16 cellular contexts compared by ENCODE assay signal in the genomic region with DNA sequence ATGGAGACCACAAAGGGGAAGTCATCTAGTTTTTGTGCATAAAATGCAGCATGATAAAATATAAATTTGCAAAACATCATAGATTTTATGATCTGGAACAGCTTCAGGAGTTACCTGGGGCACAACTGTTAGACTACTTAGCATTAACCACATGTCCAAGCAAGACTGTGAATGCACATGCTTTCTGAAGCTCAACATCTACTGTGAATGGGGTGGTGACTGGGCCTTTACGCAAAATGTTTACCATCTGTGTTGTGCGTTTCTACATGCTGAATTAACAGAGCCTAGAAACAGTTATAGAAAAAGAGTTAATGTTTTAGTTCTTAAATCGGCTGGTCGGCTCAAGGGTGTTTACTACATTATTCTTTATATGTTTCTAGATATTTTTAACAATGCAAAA. TPM values are rescaled to one million over a fixed set of nuclear protein-coding genes. Genes with fewer than 3 reads are reported as not detected.
DNase-seq lines count a peak whose midpoint lies in the region; TF ChIP-seq lines count a peak whose summit lies in the region.
"Had no signal": no experiment of that assay in that cellular context is flagged by ENCODE, and none has a peak within 500 bp of the region (broad histone marks: within the 10 kb centered on the region; RNA-seq: fewer than 3 reads in every experiment).

No MANE protein-coding gene starts in this region.

- in situ Hi-C loops in mammary epithelial cell (cut with MboI; ENCODE audit: low sequenced_read_pairs in 2 of 2): no loop called here

- CTCF ChIA-PET in mammary epithelial cell (lab: Charles Lee; ENCODE audit: low non-redundant PET) (no interaction called here), MCF 10A (lab: Yijun Ruan, JAX) (interaction anchor here (0.6 kb wide), 1 partner anchor 738 kb away, joined by 3 read pairs; no protein-coding TSS in a partner anchor)

- no peak overlapping the region for H4K8ac ChIP-seq in mesenchymal stem cell (ENCODE audit: low read length)

- TF ChIP-seq CTCF in mammary epithelial cell (conservative IDR thresholded peaks at IDR 0.05 in 1 of 2, IDR thresholded peaks at IDR 0.05 in 1 of 2; ENCODE audit: extremely low read depth in 1 of 2, insufficient read depth in 1 of 2, low read depth in 1 of 2, low read length in 2 of 2) (no peak), MCF 10A (IDR thresholded peaks at IDR 0.05; ENCODE audit: unreplicated experiment) (no peak), brain (conservative IDR thresholded peaks at IDR 0.05) (no peak), osteoblast (IDR thresholded peaks at IDR 0.05; ENCODE audit: extremely low read depth, low read depth, low read length) (no peak)

- H2AFZ ChIP-seq in mammary epithelial cell (ENCODE audit: low read depth, low read length) (no peak overlapping the region), mesenchymal stem cell (ENCODE audit: low read depth, low read length) (no peak overlapping the region), osteoblast (ENCODE audit: low read length) (no peak overlapping the region)

- no peaks in the 10 kb centered on the region for H3K27me3 ChIP-seq in mammary epithelial cell (ENCODE audit: insufficient read depth, low read length)
- H3K27me3 ChIP-seq in mesenchymal stem cell (ENCODE audit: control insufficient read depth in 1 of 2, insufficient read depth in 1 of 2, low read length in 2 of 2): no peaks in the 10 kb centered on the region
- H3K27me3 ChIP-seq in osteoblast (ENCODE audit: insufficient read depth, low read length): no peaks in the 10 kb centered on the region
- H3K27me3 ChIP-seq: BE2C had no signal

- POLR2A ChIA-PET in MCF 10A (lab: Yijun Ruan, JAX): interaction anchor here (1.0 kb wide), 1 partner anchor 15 kb away, joined by 3 read pairs; no protein-coding TSS in a partner anchor

- H2BK5ac ChIP-seq in mesenchymal stem cell (ENCODE audit: low read depth, low read length, poor library complexity, severe bottlenecking): no peak overlapping the region

- H3K36me3 ChIP-seq in mammary epithelial cell (ENCODE audit: insufficient read depth, low read length) (peaks cover 8% of the 10 kb centered on the region), mesenchymal stem cell (ENCODE audit: control insufficient read depth in 1 of 2, insufficient read depth in 2 of 2, low read depth in 1 of 2, low read length in 2 of 2) (peaks cover 5 to 12% of the 10 kb centered on the region in 2 experiments), osteoblast (ENCODE audit: insufficient read depth, low read length) (peaks cover 4% of the 10 kb centered on the region)
- H3K36me3 ChIP-seq: BE2C had no signal

- 61% methylated on average over 4 of the region's 4 CpGs for WGBS in mammary epithelial cell (ENCODE audit: low coverage, missing lambda C conversion rate)
- WGBS in mesenchymal stem cell: 90% methylated on average over 2 of the region's 4 CpGs

- H3K18ac ChIP-seq in mesenchymal stem cell (ENCODE audit: low read depth in 1 of 2, low read length in 2 of 2): no peak overlapping the region

- H3K27me3 Mint-ChIP-seq in MCF 10A (ENCODE audit: insufficient read depth, unreplicated experiment): no peaks in the 10 kb centered on the region
- H3K27me3 Mint-ChIP-seq in brain: no peaks in the 10 kb centered on the region
- H3K27me3 Mint-ChIP-seq: CD4-positive, CD25-positive, alpha-beta regulatory T cell had no signal

- no peak overlapping the region for H2BK12ac ChIP-seq in mesenchymal stem cell (ENCODE audit: low read length in 2 of 2)

- peaks cover 4% of the 10 kb centered on the region for H3K4me1 ChIP-seq in mammary epithelial cell (ENCODE audit: insufficient read depth, low read length)
- H3K4me1 ChIP-seq in mesenchymal stem cell (ENCODE audit: control insufficient read depth, insufficient read depth, low read depth, low read length): peaks cover 4% of the 10 kb centered on the region
- no peaks in the 10 kb centered on the region for H3K4me1 ChIP-seq in osteoblast (ENCODE audit: insufficient read depth, low read length)
- H3K4me1 ChIP-seq: BE2C had no signal

- H4K91ac ChIP-seq in mesenchymal stem cell (ENCODE audit: low read length): no peak overlapping the region

- H3K27ac Mint-ChIP-seq in MCF 10A (ENCODE audit: low read depth, unreplicated experiment) (no peak overlapping the region), brain (peak overlapping the region in 4 of 5 experiments; percentile 20 to 83 (median 27))
- H3K27ac Mint-ChIP-seq: CD4-positive, CD25-positive, alpha-beta regulatory T cell had no signal

- H3K9me3 ChIP-seq in mammary epithelial cell (replicated peaks; ENCODE audit: insufficient read depth, low read length) (no peaks in the 10 kb centered on the region), mesenchymal stem cell (ENCODE audit: control insufficient read depth, low read length) (no peaks in the 10 kb centered on the region), osteoblast (ENCODE audit: low read depth, low read length) (no peaks in the 10 kb centered on the region)
- H3K9me3 ChIP-seq: BE2C had no signal

- H3K27ac ChIP-seq in mammary epithelial cell (ENCODE audit: insufficient read depth, low read depth, low read length) (no peak overlapping the region), mesenchymal stem cell (ENCODE audit: low read length, poor library complexity, severe bottlenecking) (no peak overlapping the region), osteoblast (ENCODE audit: low read depth, low read length) (no peak overlapping the region)

- no peak overlapping the region for H3K23ac ChIP-seq in mesenchymal stem cell (ENCODE audit: low read length in 2 of 2)

- no peak overlapping the region for H2BK15ac ChIP-seq in mesenchymal stem cell (ENCODE audit: low read depth, poor library complexity, severe bottlenecking)

- intact Hi-C loops in mammary epithelial cell (cut with micrococcal nuclease) (no loop called here), MCF 10A (cut with micrococcal nuclease) (no loop called here)

- H3K79me2 ChIP-seq in mammary epithelial cell (ENCODE audit: insufficient read depth, low read length): peaks cover 47% of the 10 kb centered on the region
- H3K79me2 ChIP-seq in osteoblast (ENCODE audit: insufficient read depth, low read length): no peaks in the 10 kb centered on the region

- H4K20me1 ChIP-seq in mammary epithelial cell (ENCODE audit: insufficient read depth, low read length) (no peaks in the 10 kb centered on the region), osteoblast (ENCODE audit: insufficient read depth, low read length) (no peaks in the 10 kb centered on the region)

- no peaks in the 10 kb centered on the region for H3K4me1 Mint-ChIP-seq in MCF 10A (ENCODE audit: insufficient read depth, unreplicated experiment)
- H3K4me1 Mint-ChIP-seq in brain: peaks cover 28% of the 10 kb centered on the region

- H3K9ac ChIP-seq in mammary epithelial cell (ENCODE audit: insufficient read depth, low read length) (no peak overlapping the region), mesenchymal stem cell (ENCODE audit: low read length) (no peak overlapping the region)

- BruUV-seq in mammary epithelial cell (replicated peaks; lab: Mats Ljungman, UMichigan): no TSS peak
- BruUV-seq in MCF 10A (replicated peaks; lab: Mats Ljungman, UMichigan): no TSS peak

- no peak overlapping the region for H3K4me2 ChIP-seq in mammary epithelial cell (ENCODE audit: insufficient read depth, low read depth, low read length)
- no peak overlapping the region for H3K4me2 ChIP-seq in mesenchymal stem cell (ENCODE audit: low read length, poor library complexity, severe bottlenecking)
- H3K4me2 ChIP-seq in osteoblast (ENCODE audit: insufficient read depth, low read length): no peak overlapping the region

- H3K4me3 ChIP-seq in mammary epithelial cell (replicated peaks in 1 of 3; ENCODE audit: insufficient read depth in 1 of 3, low read depth in 2 of 3, low read length in 3 of 3) (no peak overlapping the region), mesenchymal stem cell (ENCODE audit: insufficient read depth in 1 of 2, low read depth in 1 of 2, low read length in 2 of 2) (no peak overlapping the region), osteoblast (ENCODE audit: insufficient read depth, low read length) (no peak overlapping the region)
- H3K4me3 ChIP-seq: K562 had no signal

- no peak overlapping the region for H2BK120ac ChIP-seq in mesenchymal stem cell (ENCODE audit: low read depth, low read length)

- no peak overlapping the region for H3K4ac ChIP-seq in mesenchymal stem cell (ENCODE audit: low read depth in 1 of 2, low read length in 2 of 2)

- no peak overlapping the region for H3K14ac ChIP-seq in mesenchymal stem cell (ENCODE audit: low read length in 2 of 2)

- H3K4me3 Mint-ChIP-seq in MCF 10A (ENCODE audit: unreplicated experiment): no peak overlapping the region
- H3K4me3 Mint-ChIP-seq in brain: peak overlapping the region in 2 of 5 experiments; percentile 13 to 57
- H3K4me3 Mint-ChIP-seq: CD4-positive, CD25-positive, alpha-beta regulatory T cell had no signal

- DNase-seq in mammary epithelial cell (peak; percentile 10), MCF 10A (ENCODE audit: unreplicated experiment) (no peak), mesenchymal stem cell (no peak), osteoblast (ENCODE audit: insufficient read length, low spot score, missing footprints) (no peak), NCI-H2107 (lab: John Stamatoyannopoulos, UW) (no peak)
- no peak for DNase-seq in activated CD4-positive, CD25-positive, alpha-beta regulatory T cell treated with anti-CD3 and anti-CD28 coated beads, Interleukin-2, amount 50 U/mL, for 72 hours
- DNase-seq: BE2C; CD4-positive, CD25-positive, alpha-beta regulatory T cell; COR-L47; NCI-H187 treated with DMSO at 0.1 percent for 48 hours; NCI-H226; NCI-H524; NK-92 treated with Interleukin-12 subunit alpha and Interleukin-12 subunit beta, amount 100 ng/mL, for 24 hours; Right ventricle myocardium superior had no signal

- dilution Hi-C loops in mammary epithelial cell (cut with HindIII; ENCODE audit: low sequenced_read_pairs): no loop called here

- H3K36me3 Mint-ChIP-seq in MCF 10A (ENCODE audit: insufficient read depth, unreplicated experiment) (peaks cover 46% of the 10 kb centered on the region), brain (peaks cover 44% of the 10 kb centered on the region)
- H3K36me3 Mint-ChIP-seq: CD4-positive, CD25-positive, alpha-beta regulatory T cell had no signal

- peaks cover 46% of the 10 kb centered on the region for H3K79me1 ChIP-seq in mesenchymal stem cell (replicated peaks; ENCODE audit: low read length, poor library complexity, severe bottlenecking)

- peak overlapping the region; percentile 65 for H2AK5ac ChIP-seq in mesenchymal stem cell (ENCODE audit: low read length, severe bottlenecking)

- H3K9me3 Mint-ChIP-seq in MCF 10A (ENCODE audit: unreplicated experiment): no peaks in the 10 kb centered on the region
- H3K9me3 Mint-ChIP-seq in brain: no peaks in the 10 kb centered on the region

RNA-seq across cellular contexts. Expression of a gene that starts 45.5 kb away (rescaled TPM):
- 10 to 100 TPM; 35.3 to 64.6 TPM for total RNA-seq in mammary epithelial cell
- 62.2 TPM for polyA plus RNA-seq in mammary epithelial cell
- polyA minus RNA-seq in mammary epithelial cell: 97.8 TPM
- 29.5 and 37.9 TPM in 2 replicates for total RNA-seq in MCF 10A (2022)
- 27.6 TPM for polyA plus RNA-seq in brain (ENCODE audit: insufficient read depth, low read depth, low replicate concordance)
- 9.8 TPM for polyA plus RNA-seq in mesenchymal stem cell (2013, experiment 1 of 2)
- 8.9 TPM for polyA plus RNA-seq in mesenchymal stem cell (2013, experiment 2 of 2)
- 14.4 and 14.8 TPM in 2 replicates for total RNA-seq in osteoblast
- total RNA-seq: K562 had no signal
- polyA plus RNA-seq: K562 had no signal
